Comparison of ENCODE assay signal across 22 cellular contexts in genomic region chr20:8226106-8226505, GRCh38.
"Had no signal": no experiment of that assay in that cellular context is flagged by ENCODE, and none has a peak within 500 bp of the region (broad histone marks: within the 10 kb centered on the region; RNA-seq: fewer than 3 reads in every experiment).

No MANE protein-coding gene starts in this region.

- FAIRE-seq: endothelial cell of umbilical vein, keratinocyte had no signal

- H3K27ac Mint-ChIP-seq: memory B cell; natural killer cell; stimulated activated effector memory CD8-positive, alpha-beta T cell treated with anti-CD3 and anti-CD28 coated beads, Interleukin-12 subunit alpha, Interleukin-12 subunit beta, amount 100 ng/mL, for 72 hours had no signal

- H3K4me1 ChIP-seq: colonic mucosa, thyroid gland had no signal

- H3K36me3 Mint-ChIP-seq: memory B cell; natural killer cell; stimulated activated effector memory CD8-positive, alpha-beta T cell treated with anti-CD3 and anti-CD28 coated beads, Interleukin-12 subunit alpha, Interleukin-12 subunit beta, amount 100 ng/mL, for 72 hours had no signal

- H3K36me3 ChIP-seq: colonic mucosa, esophagus squamous epithelium, sigmoid colon, stomach, thyroid gland, vagina had no signal

- H3K27me3 ChIP-seq: colonic mucosa, esophagus squamous epithelium, sigmoid colon, stomach, thyroid gland, vagina had no signal

- H3K9me3 Mint-ChIP-seq: memory B cell; natural killer cell; stimulated activated effector memory CD8-positive, alpha-beta T cell treated with anti-CD3 and anti-CD28 coated beads, Interleukin-12 subunit alpha, Interleukin-12 subunit beta, amount 100 ng/mL, for 72 hours had no signal

- ATAC-seq: natural killer cell; psoas muscle; right cardiac atrium; stimulated activated effector memory CD8-positive, alpha-beta T cell treated with anti-CD3 and anti-CD28 coated beads, Interleukin-12 subunit alpha, Interleukin-12 subunit beta, amount 100 ng/mL, for 72 hours had no signal

- H3K27ac ChIP-seq: colonic mucosa, esophagus squamous epithelium, psoas muscle, stomach, thyroid gland, vagina had no signal

- H3K4me3 ChIP-seq: colonic mucosa, esophagus squamous epithelium, lung, psoas muscle, sigmoid colon, stomach, thyroid gland, vagina had no signal

- H3K9me3 ChIP-seq: colonic mucosa, esophagus squamous epithelium, psoas muscle, sigmoid colon, stomach, thyroid gland, vagina had no signal

- DNase-seq: colonic mucosa; dermis blood vessel endothelial cell; effector memory CD4-positive, alpha-beta T cell; esophagus squamous epithelium; foreskin melanocyte; natural killer cell; posterior cingulate gyrus; psoas muscle; right cardiac atrium; sigmoid colon; stimulated activated CD4-positive, alpha-beta T cell treated with anti-CD3 and anti-CD28 coated beads, Interleukin-2, amount 100 ng/mL, for 24 hours; stimulated activated CD4-positive, alpha-beta T cell treated with anti-CD3 and anti-CD28 coated beads, Interleukin-4, amount 100 ng/mL, for 24 hours; stimulated activated naive CD4-positive, alpha-beta T cell treated with Interleukin-2 at 50 U/mL for 16 hours; stomach; thyroid gland; trophoblast cell had no signal

- H3K4me3 Mint-ChIP-seq: memory B cell; natural killer cell; stimulated activated effector memory CD8-positive, alpha-beta T cell treated with anti-CD3 and anti-CD28 coated beads, Interleukin-12 subunit alpha, Interleukin-12 subunit beta, amount 100 ng/mL, for 72 hours had no signal

- H3K4me1 Mint-ChIP-seq: memory B cell had no signal
